ENCODE assay signal across 8 cellular contexts in the genomic region with DNA sequence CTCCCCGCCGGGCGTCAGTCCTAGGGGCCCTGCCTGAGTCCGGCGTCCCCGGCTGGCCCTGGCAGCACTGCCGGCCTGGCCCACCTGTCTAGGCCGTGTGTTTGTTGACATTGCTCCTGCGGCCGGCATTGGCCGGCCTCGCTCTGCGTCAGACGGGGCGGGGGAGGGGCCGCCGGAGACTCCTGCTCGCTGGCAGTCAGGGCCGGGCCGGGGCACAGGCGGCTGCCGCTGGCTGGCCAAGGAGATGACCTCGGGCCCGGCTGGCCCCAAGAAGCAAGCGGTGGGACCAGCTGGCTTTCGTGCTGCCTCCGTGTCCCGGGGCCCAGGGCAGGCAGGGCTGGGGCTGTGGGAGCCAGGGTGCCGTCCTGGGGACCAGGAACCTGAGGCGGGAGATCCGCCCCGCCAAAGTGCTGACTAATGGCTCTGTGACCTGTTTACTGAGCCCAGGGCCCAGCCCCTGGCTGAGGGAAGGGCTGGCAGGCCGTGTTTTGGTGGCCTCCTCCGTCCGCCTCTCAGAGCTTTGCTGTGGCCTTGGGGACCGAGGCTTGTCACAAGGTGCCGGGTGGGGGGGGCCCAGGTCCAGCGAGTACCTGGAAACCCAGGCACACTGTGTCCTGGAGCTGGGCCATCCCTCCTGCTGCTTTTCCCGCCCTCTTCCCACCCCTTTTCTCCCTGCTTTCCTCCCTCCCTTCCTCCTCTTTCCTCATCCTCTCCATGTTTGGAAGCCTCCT. TPM values are rescaled to one million over a fixed set of nuclear protein-coding genes. Genes with fewer than 3 reads are reported as not detected.
DNase-seq lines count a peak whose midpoint lies in the region; ATAC-seq and TF ChIP-seq lines count a peak whose summit lies in the region.

No MANE protein-coding gene starts in this region.

- H3K4me3 ChIP-seq in HL-60 (replicated peaks; ENCODE audit: insufficient read depth, low read length) (peak overlapping the region; percentile 64), Peyer's patch (peak overlapping the region; percentile 56 to 83 (median 64))

- peak; percentile 62 for ATAC-seq in GM19452 (IDR thresholded peaks at IDR 0.05; ENCODE audit: unreplicated experiment)

- no peaks in the 10 kb centered on the region for H3K27me3 Mint-ChIP-seq in nephron (ENCODE audit: low read depth)

- H3K27ac ChIP-seq in HL-60 (replicated peaks) (peak overlapping the region; percentile 66), Peyer's patch (peak overlapping the region; percentile 85 to 90 (median 88))

- no peaks in the 10 kb centered on the region for H3K9me3 ChIP-seq in Peyer's patch

- peaks cover 0 to 12% (median 0%) of the 10 kb centered on the region in 3 donors for H3K36me3 ChIP-seq in Peyer's patch

- DNase-seq in CD1c-positive myeloid dendritic cell (ENCODE audit: extremely low spot score) (peak; percentile 80), HL-60 (ENCODE audit: low read depth in 1 of 2, low spot score in 1 of 2) (peak in 1 of 2 experiments; percentile 73), Peyer's patch (peak; percentile 85 to 95 (median 94)), fibroblast of the conjunctiva (ENCODE audit: low read depth) (peak; percentile 56)
- DNase-seq in activated effector memory CD4-positive, alpha-beta T cell treated with anti-CD3 and anti-CD28 coated beads, Interleukin-2, amount 50 U/mL, for 16 hours = peak; percentile 89
- DNase-seq in stimulated activated naive CD4-positive, alpha-beta T cell (lab: John Stamatoyannopoulos, UW) = peak in 4 of 6 experiments; percentile 36 to 62 (median 54)

- TF ChIP-seq CTCF in HL-60 (IDR thresholded peaks at IDR 0.05; ENCODE audit: insufficient read depth, low read length) = no peak
- no peak for TF ChIP-seq CTCF in Peyer's patch (IDR thresholded peaks at IDR 0.05)
- no peak for TF ChIP-seq CTCF in nephron (IDR thresholded peaks at IDR 0.05; ENCODE audit: unreplicated experiment in 3 of 3)

- peaks cover 0 to 16% (median 12%) of the 10 kb centered on the region in 4 donors for H3K4me1 ChIP-seq in Peyer's patch

- H3K36me3 Mint-ChIP-seq in nephron (ENCODE audit: low read depth) = peaks cover 8% of the 10 kb centered on the region

- H3K27ac Mint-ChIP-seq in nephron = peak overlapping the region in 2 of 3 experiments; percentile 33 to 89

- H3K4me3 Mint-ChIP-seq in nephron = peak overlapping the region; percentile 88 to 90 (median 89)

- no peaks in the 10 kb centered on the region for H3K9me3 Mint-ChIP-seq in nephron

- H3K27me3 ChIP-seq in HL-60 (ENCODE audit: insufficient read depth, poor library complexity, severe bottlenecking) (no peaks in the 10 kb centered on the region), Peyer's patch (no peaks in the 10 kb centered on the region)

- TF ChIP-seq POLR2A in Peyer's patch (IDR thresholded peaks at IDR 0.05) = peak; percentile 89 to 90

- no peaks in the 10 kb centered on the region for H3K4me1 Mint-ChIP-seq in nephron

RNA-seq across cellular contexts. Expression of gene ULK1, which starts 1.8 kb away (rescaled TPM):
- total RNA-seq in Peyer's patch = 10 to 100 TPM; 25.2 to 54.1 (median 38.8) TPM

RNA-seq across cellular contexts. Expression of gene PUS1, which starts 32.8 kb away (rescaled TPM):
- total RNA-seq in Peyer's patch = 10 to 100 TPM in 3 of 4 donors, 1 to 10 TPM in 1; 8.8 to 46.5 (median 31.8) TPM

RNA-seq across cellular contexts. Expression of gene EP400, which starts 53.5 kb away (rescaled TPM):
- total RNA-seq in Peyer's patch = 10 to 100 TPM; 22.1 to 60.2 (median 49.2) TPM
